Comparison of ENCODE assay signal across 1 cellular context in genomic region chr4:41427306-41427882, GRCh38.
TF ChIP-seq lines count a peak whose summit lies in the region.

No MANE protein-coding gene starts in this region.

TF ChIP-seq in SK-N-SH treated with all-trans-retinoic acid at 6 μM for 48 hours, 23 proteins besides CTCF, POLR2A, EP300 and RAD21 (continued from another document):
- TF ChIP-seq TSHZ2 (CRISPR knock-in tag; IDR thresholded peaks at IDR 0.05) (no peak), TOX (CRISPR knock-in tag; IDR thresholded peaks at IDR 0.05; ENCODE audit: borderline replicate concordance) (no peak), SNAI2 (CRISPR knock-in tag; IDR thresholded peaks at IDR 0.05) (no peak), BACH2 (CRISPR knock-in tag; IDR thresholded peaks at IDR 0.05; ENCODE audit: borderline replicate concordance) (no peak), ZC3H10 (CRISPR knock-in tag; IDR thresholded peaks at IDR 0.05) (no peak), ZFP3 (CRISPR knock-in tag; IDR thresholded peaks at IDR 0.05) (no peak), TCF4 (CRISPR knock-in tag; IDR thresholded peaks at IDR 0.05; ENCODE audit: borderline replicate concordance) (no peak), CREB5 (CRISPR knock-in tag; IDR thresholded peaks at IDR 0.05; ENCODE audit: low read depth) (no peak), ESRRG (CRISPR knock-in tag; IDR thresholded peaks at IDR 0.05) (no peak)
